8 cellular contexts compared by ENCODE assay signal in the genomic region with DNA sequence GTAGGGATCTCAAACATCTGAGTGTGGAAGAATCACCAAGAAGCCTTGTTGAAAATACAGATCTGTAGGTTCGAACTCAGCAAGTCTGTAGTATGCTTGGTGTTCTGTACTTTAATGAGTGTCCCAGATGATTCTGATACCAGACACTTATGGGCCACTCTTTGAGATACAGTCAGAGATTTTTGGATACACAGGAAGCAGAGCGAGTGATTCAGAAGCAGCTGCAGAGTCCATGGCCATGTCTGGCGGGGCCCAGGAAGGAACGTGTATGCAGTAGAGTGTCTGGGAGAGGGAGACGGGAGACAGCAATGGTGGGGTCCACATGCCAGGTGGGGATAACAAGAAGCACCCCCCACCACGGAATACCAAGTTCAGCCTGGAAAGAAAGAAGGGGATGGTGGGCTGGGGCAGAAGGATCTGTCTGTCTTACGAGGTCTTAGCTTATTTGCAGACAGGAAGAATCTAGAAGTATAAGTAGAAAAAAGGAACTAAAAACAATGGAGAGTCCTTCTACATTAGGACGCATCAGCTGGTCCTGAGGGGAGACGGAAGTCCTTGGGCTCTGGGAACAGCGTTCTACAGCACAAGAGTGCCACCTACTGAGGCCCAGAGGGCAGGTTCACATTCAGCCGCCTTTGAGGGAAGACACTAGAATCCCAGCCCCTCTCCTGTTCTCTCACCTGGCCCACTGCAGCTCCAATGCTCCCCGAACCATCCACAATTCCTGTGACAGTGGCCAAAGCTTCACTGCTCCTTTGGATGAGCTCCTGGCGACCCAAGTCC. TPM values are rescaled to one million over a fixed set of nuclear protein-coding genes. Genes with fewer than 3 reads are reported as not detected.
DNase-seq lines count a peak whose midpoint lies in the region; ATAC-seq and TF ChIP-seq lines count a peak whose summit lies in the region.

No MANE protein-coding gene starts in this region.

- no peak overlapping the region for H3K4me3 ChIP-seq in GM12865 (ENCODE audit: low read depth, low read length)
- H3K4me3 ChIP-seq in NB4 (ENCODE audit: low read depth, low read length), result no peak overlapping the region
- no peak overlapping the region for H3K4me3 ChIP-seq in ascending aorta
- no peak overlapping the region for H3K4me3 ChIP-seq in prostate gland

- H3K27me3 ChIP-seq in ascending aorta, result no peaks in the 10 kb centered on the region
- no peaks in the 10 kb centered on the region for H3K27me3 ChIP-seq in prostate gland (replicated peaks; ENCODE audit: insufficient read depth)

- no peak for ATAC-seq in GM19035 (IDR thresholded peaks at IDR 0.05; ENCODE audit: unreplicated experiment)

- no peaks in the 10 kb centered on the region for H3K4me1 ChIP-seq in ascending aorta
- H3K4me1 ChIP-seq in prostate gland (replicated peaks), result no peaks in the 10 kb centered on the region

- peak; percentile 55 for TF ChIP-seq CTCF in GM12865 (IDR thresholded peaks at IDR 0.05; ENCODE audit: insufficient read depth, low read depth, low read length, missing control alignments)
- peak; percentile 99 for TF ChIP-seq CTCF in NB4 (IDR thresholded peaks at IDR 0.05; ENCODE audit: low read depth, low read length)
- TF ChIP-seq CTCF in ascending aorta (IDR thresholded peaks at IDR 0.05), result peak in 2 of 3 experiments; percentile 19 to 40
- peak in 2 of 4 experiments; percentile 16 to 39 for TF ChIP-seq CTCF in prostate gland (IDR thresholded peaks at IDR 0.05)

- intact Hi-C loops in ascending aorta (cut with DNase I) (no loop called here), prostate gland (cut with DNase I) (no loop called here)

- TF ChIP-seq POLR2A in NB4 (IDR thresholded peaks at IDR 0.05; ENCODE audit: extremely low read depth, insufficient read length) (no peak), prostate gland (IDR thresholded peaks at IDR 0.05) (no peak)

- H3K36me3 ChIP-seq in ascending aorta (peaks cover 13 to 66% of the 10 kb centered on the region in 2 donors), prostate gland (no peaks in the 10 kb centered on the region)

- H3K27ac ChIP-seq in ascending aorta, result no peak overlapping the region
- H3K27ac ChIP-seq in prostate gland, result no peak overlapping the region

- H3K9me3 ChIP-seq in ascending aorta (no peaks in the 10 kb centered on the region), prostate gland (no peaks in the 10 kb centered on the region)

- DNase-seq in GM12865 (ENCODE audit: low read depth) (peak; percentile 53), NB4 (ENCODE audit: low read depth) (peak; percentile 92), ascending aorta (ENCODE audit: low spot score in 2 of 2) (no peak), islet precursor cell (peak; percentile 63), NCI-H187 treated with DMSO at 0.1 percent for 48 hours (lab: John Stamatoyannopoulos, UW) (no peak), prostate gland (ENCODE audit: low spot score) (no peak)
- DNase-seq in stimulated activated naive CD4-positive, alpha-beta T cell (lab: John Stamatoyannopoulos, UW), result no peak

- WGBS in prostate gland, result 67% methylated on average over 13 of the region's 13 CpGs

RNA-seq across cellular contexts. Expression of a gene that starts 55.4 kb away (rescaled TPM):
- total RNA-seq in ascending aorta (15.0 TPM), prostate gland (10 to 100 TPM; 25.8 to 38.8 TPM)

Comparison
In these comparisons a context has a peak if more than half of its experiments do, and no peak if none do; other contexts are left out.
1. DNase-seq: peak in GM12865 (single experiment), NB4 (single experiment) and islet precursor cell (single experiment); none in ascending aorta (0 of 2), NCI-H187 treated with DMSO at 0.1 percent for 48 hours (single experiment), stimulated activated naive CD4-positive, alpha-beta T cell (0 of 6) and prostate gland (single experiment).